Comparison of ENCODE assay signal across 9 cellular contexts in the genomic region with DNA sequence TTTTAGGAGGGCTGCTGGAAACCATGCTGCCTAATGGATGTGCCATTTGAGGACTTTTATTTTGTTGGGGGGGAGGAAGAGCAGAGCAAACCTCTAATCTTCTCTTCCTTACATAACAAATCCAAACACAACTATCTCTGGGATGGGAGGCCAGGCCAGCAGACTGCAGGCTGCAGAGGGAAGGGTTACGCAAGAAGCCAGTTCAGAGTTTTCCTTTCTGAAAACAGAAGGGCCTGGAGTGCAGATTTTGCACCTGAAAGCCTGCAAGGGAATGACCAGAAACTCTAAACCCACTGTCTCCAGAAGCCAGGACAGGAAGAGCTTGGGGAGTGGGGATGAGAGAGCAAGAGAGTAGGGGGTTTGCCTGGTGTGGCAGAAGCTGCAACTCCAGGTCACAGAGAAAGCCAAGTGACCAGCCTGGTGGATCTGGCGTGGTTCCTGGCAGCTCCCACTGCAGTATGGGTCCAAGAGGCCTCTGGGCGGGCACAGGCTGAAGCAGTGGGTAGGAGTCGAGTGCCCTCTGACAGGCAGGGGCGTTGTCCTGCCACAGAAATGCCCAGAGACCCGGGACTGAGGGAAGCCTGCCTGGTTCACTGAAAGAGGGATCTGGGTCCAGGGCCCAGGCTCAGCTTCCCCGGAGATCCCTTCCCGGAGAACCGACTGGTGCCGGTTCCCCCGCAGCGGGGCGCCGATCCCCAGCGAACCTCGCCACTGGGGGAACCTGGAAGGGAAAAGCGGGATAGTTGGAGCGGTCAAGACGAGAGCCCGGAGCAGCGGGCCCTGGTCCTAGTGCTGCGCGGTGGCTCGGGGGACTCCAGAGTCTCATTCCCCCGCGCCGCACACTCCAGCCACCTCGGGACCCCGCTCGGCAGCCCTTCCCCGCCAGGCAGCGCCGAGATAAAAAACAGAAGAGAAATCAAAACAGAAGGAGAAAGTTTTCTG. TPM values are rescaled to one million over a fixed set of nuclear protein-coding genes. Genes with fewer than 3 reads are reported as not detected.
DNase-seq lines count a peak whose midpoint lies in the region; ATAC-seq and TF ChIP-seq lines count a peak whose summit lies in the region.
"Had no signal": no experiment of that assay in that cellular context is flagged by ENCODE, and none has a peak within 500 bp of the region (broad histone marks: within the 10 kb centered on the region; RNA-seq: fewer than 3 reads in every experiment).

No MANE protein-coding gene starts in this region.

- WGBS in heart left ventricle, 4 donors: 26 to 36% (median 28%) methylated on average over 29 to 33 of the region's 33 CpGs
- WGBS in urinary bladder: 28% methylated on average over 33 of the region's 33 CpGs
- 63% methylated on average over 14 of the region's 33 CpGs for WGBS in SK-N-SH (ENCODE audit: low lambda C conversion rate)

- no peaks in the 10 kb centered on the region for H4K20me1 ChIP-seq in SK-N-SH (ENCODE audit: insufficient read depth)

- H3K9me2 ChIP-seq in SK-N-SH: no peaks in the 10 kb centered on the region

- H3F3A ChIP-seq in SK-N-SH (replicated peaks; ENCODE audit: insufficient read depth): no peaks in the 10 kb centered on the region

- H3K9me3 ChIP-seq in heart left ventricle: no peaks in the 10 kb centered on the region
- no peaks in the 10 kb centered on the region for H3K9me3 ChIP-seq in SK-N-SH

- no peaks in the 10 kb centered on the region for H3K9me3 Mint-ChIP-seq in activated T-cell treated with anti-CD3 and anti-CD28 coated beads, Interleukin-2, amount 50 U/mL, for 72 hours
- no peaks in the 10 kb centered on the region for H3K9me3 Mint-ChIP-seq in activated T-cell treated with anti-CD3 and anti-CD28 coated beads, Interleukin-2, amount 50 U/mL, for 4 hours
- H3K9me3 Mint-ChIP-seq in nephron: peaks cover 2% of the 10 kb centered on the region

- H3K36me3 ChIP-seq in heart left ventricle (peaks cover 0 to 12% (median 0%) of the 10 kb centered on the region in 9 donors), urinary bladder (ENCODE audit: insufficient read depth) (no peaks in the 10 kb centered on the region), SK-N-SH (replicated peaks in 1 of 2; ENCODE audit: control insufficient read depth in 1 of 2, insufficient read depth in 2 of 2, low read length in 1 of 2) (no peaks in the 10 kb centered on the region)

- H3K4me1 Mint-ChIP-seq in activated T-cell treated with anti-CD3 and anti-CD28 coated beads, Interleukin-2, amount 50 U/mL, for 72 hours (ENCODE audit: low read depth): no peaks in the 10 kb centered on the region
- H3K4me1 Mint-ChIP-seq in activated T-cell treated with anti-CD3 and anti-CD28 coated beads, Interleukin-2, amount 50 U/mL, for 4 hours (ENCODE audit: low read depth): peaks cover 2% of the 10 kb centered on the region
- peaks cover 49% of the 10 kb centered on the region for H3K4me1 Mint-ChIP-seq in nephron

- TF ChIP-seq CTCF in heart left ventricle (IDR thresholded peaks at IDR 0.05): no peak
- no peak for TF ChIP-seq CTCF in nephron (IDR thresholded peaks at IDR 0.05; ENCODE audit: unreplicated experiment in 3 of 3)
- no peak for TF ChIP-seq CTCF in SK-N-SH (IDR thresholded peaks at IDR 0.05)

- no peaks in the 10 kb centered on the region for H3K36me3 Mint-ChIP-seq in activated T-cell treated with anti-CD3 and anti-CD28 coated beads, Interleukin-2, amount 50 U/mL, for 72 hours (ENCODE audit: insufficient read depth in 2 of 2)
- H3K36me3 Mint-ChIP-seq in activated T-cell treated with anti-CD3 and anti-CD28 coated beads, Interleukin-2, amount 50 U/mL, for 4 hours (ENCODE audit: insufficient read depth): no peaks in the 10 kb centered on the region
- peaks cover 50% of the 10 kb centered on the region for H3K36me3 Mint-ChIP-seq in nephron (ENCODE audit: low read depth)

- peak overlapping the region in 11 of 12 donors; percentile 31 to 85 (median 50) for H3K4me3 ChIP-seq in heart left ventricle
- peak overlapping the region; percentile 42 for H3K4me3 ChIP-seq in urinary bladder (ENCODE audit: low read depth, low read length)
- no peak overlapping the region for H3K4me3 ChIP-seq in SK-N-SH (ENCODE audit: low read depth in 2 of 2, low read length in 1 of 2)

- TF ChIP-seq POLR2A in heart left ventricle (IDR thresholded peaks at IDR 0.05): no peak

- DNase-seq in activated T-cell treated with anti-CD3 and anti-CD28 coated beads, Interleukin-2, amount 50 U/mL, for 72 hours: no peak
- DNase-seq in activated T-cell treated with anti-CD3 and anti-CD28 coated beads, Interleukin-2, amount 50 U/mL, for 4 hours: no peak
- DNase-seq in heart left ventricle (peak in 3 of 5 donors; percentile 37 to 66 (median 44)), islet precursor cell (no peak), SK-N-SH (no peak)
- DNase-seq: ACHN had no signal

- ATAC-seq in activated T-cell treated with anti-CD3 and anti-CD28 coated beads, Interleukin-2, amount 50 U/mL, for 72 hours (replicated peaks in 1 of 2): no peak
- ATAC-seq in activated T-cell treated with anti-CD3 and anti-CD28 coated beads, Interleukin-2, amount 50 U/mL, for 4 hours: no peak
- ATAC-seq in heart left ventricle (peak; percentile 24 to 67 (median 50)), GM18861 (IDR thresholded peaks at IDR 0.05; ENCODE audit: unreplicated experiment) (no peak)

- CTCF ChIA-PET in SK-N-SH (lab: Yijun Ruan, JAX): interaction anchor here (1.0 kb wide), 1 partner anchor 13 kb away, joined by 5 read pairs; no protein-coding TSS in a partner anchor

- H3K27ac Mint-ChIP-seq in activated T-cell treated with anti-CD3 and anti-CD28 coated beads, Interleukin-2, amount 50 U/mL, for 72 hours: no peak overlapping the region
- H3K27ac Mint-ChIP-seq in nephron: peak overlapping the region; percentile 77 to 99 (median 81)

- no peak overlapping the region for H3K9ac ChIP-seq in SK-N-SH

- no peak for TF ChIP-seq EP300 in SK-N-SH (IDR thresholded peaks at IDR 0.05; ENCODE audit: borderline replicate concordance in 1 of 2, low read depth in 1 of 2, low read length in 1 of 2)

- intact Hi-C loops in heart left ventricle (cut with DNase I): loop anchor here in 2 of 10 donors (10.0 kb wide), 3 partner anchors 518 to 798 kb away; no protein-coding TSS in a partner anchor

- TF ChIP-seq RAD21 in SK-N-SH (IDR thresholded peaks at IDR 0.05; ENCODE audit: low read length): no peak

- H3K4me3 Mint-ChIP-seq in activated T-cell treated with anti-CD3 and anti-CD28 coated beads, Interleukin-2, amount 50 U/mL, for 72 hours: peak overlapping the region; percentile 4 to 21
- H3K4me3 Mint-ChIP-seq in activated T-cell treated with anti-CD3 and anti-CD28 coated beads, Interleukin-2, amount 50 U/mL, for 4 hours: no peak overlapping the region
- H3K4me3 Mint-ChIP-seq in nephron: peak overlapping the region; percentile 94 to 98 (median 97)

- H3K27ac ChIP-seq in heart left ventricle (peak overlapping the region in 11 of 12 donors; percentile 19 to 98 (median 63)), urinary bladder (ENCODE audit: low read depth) (peak overlapping the region; percentile 66), SK-N-SH (ENCODE audit: low read depth in 2 of 2, low read length in 1 of 2) (no peak overlapping the region)

- no peak overlapping the region for H2AFZ ChIP-seq in SK-N-SH (ENCODE audit: low read depth)

- no peak overlapping the region for H3K4me2 ChIP-seq in SK-N-SH

- H3K27me3 ChIP-seq in heart left ventricle (peaks cover 0 to 60% (median 7%) of the 10 kb centered on the region in 9 donors), SK-N-SH (ENCODE audit: insufficient read depth) (peaks cover 29% of the 10 kb centered on the region; the same call in 1 of the 2 replicates)

- H3K4me1 ChIP-seq in heart left ventricle (peaks cover 0 to 44% (median 18%) of the 10 kb centered on the region in 12 donors), urinary bladder (ENCODE audit: insufficient read depth) (no peaks in the 10 kb centered on the region), SK-N-SH (ENCODE audit: control insufficient read depth in 1 of 2, insufficient read depth in 2 of 2, low read depth in 1 of 2, low read length in 1 of 2) (no peaks in the 10 kb centered on the region; a peak in 1 of 4 replicates)

- H3K27me3 Mint-ChIP-seq in activated T-cell treated with anti-CD3 and anti-CD28 coated beads, Interleukin-2, amount 50 U/mL, for 72 hours (ENCODE audit: low read depth): peaks cover 85% of the 10 kb centered on the region
- H3K27me3 Mint-ChIP-seq in activated T-cell treated with anti-CD3 and anti-CD28 coated beads, Interleukin-2, amount 50 U/mL, for 4 hours (ENCODE audit: low read depth): peaks cover 73% of the 10 kb centered on the region
- H3K27me3 Mint-ChIP-seq in nephron (ENCODE audit: low read depth): peaks cover 94% of the 10 kb centered on the region

- H3K79me2 ChIP-seq in SK-N-SH (ENCODE audit: insufficient read depth): no peaks in the 10 kb centered on the region

- POLR2A ChIA-PET in SK-N-SH (lab: Yijun Ruan, JAX): no interaction called here

TF ChIP-seq in SK-N-SH, 30 proteins besides CTCF, POLR2A, EP300 and RAD21 (continues in another document):
- TF ChIP-seq RXRA (IDR thresholded peaks at IDR 0.05; ENCODE audit: borderline replicate concordance, low read depth) (no peak), FOXJ3 (CRISPR knock-in tag; IDR thresholded peaks at IDR 0.05) (no peak), FOSL2 (IDR thresholded peaks at IDR 0.05; ENCODE audit: borderline replicate concordance, low read depth) (no peak), ELF1 (IDR thresholded peaks at IDR 0.05) (no peak), TEAD4 (IDR thresholded peaks at IDR 0.05; ENCODE audit: borderline replicate concordance, insufficient read depth) (no peak), TAF1 (IDR thresholded peaks at IDR 0.05; ENCODE audit: borderline replicate concordance, low read depth, low read length) (no peak)
- TF ChIP-seq, protein P1, sequence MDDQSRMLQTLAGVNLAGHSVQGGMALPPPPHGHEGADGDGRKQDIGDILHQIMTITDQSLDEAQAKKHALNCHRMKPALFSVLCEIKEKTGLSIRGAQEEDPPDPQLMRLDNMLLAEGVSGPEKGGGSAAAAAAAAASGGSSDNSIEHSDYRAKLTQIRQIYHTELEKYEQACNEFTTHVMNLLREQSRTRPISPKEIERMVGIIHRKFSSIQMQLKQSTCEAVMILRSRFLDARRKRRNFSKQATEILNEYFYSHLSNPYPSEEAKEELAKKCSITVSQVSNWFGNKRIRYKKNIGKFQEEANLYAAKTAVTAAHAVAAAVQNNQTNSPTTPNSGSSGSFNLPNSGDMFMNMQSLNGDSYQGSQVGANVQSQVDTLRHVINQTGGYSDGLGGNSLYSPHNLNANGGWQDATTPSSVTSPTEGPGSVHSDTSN (IDR thresholded peaks at IDR 0.05): no peak

RNA-seq across cellular contexts. Expression of a gene that starts 6.7 kb away (rescaled TPM):
- total RNA-seq in activated T-cell treated with anti-CD3 and anti-CD28 coated beads, Interleukin-2, amount 50 U/mL, for 72 hours: under 1 TPM; 0.19 to 0.39 TPM
- total RNA-seq in activated T-cell treated with anti-CD3 and anti-CD28 coated beads, Interleukin-2, amount 50 U/mL, for 4 hours: under 1 TPM; 0.13 to 0.18 (median 0.16) TPM
- total RNA-seq in heart left ventricle (10 to 100 TPM in 5 of 9 donors, 1 to 10 TPM in 4; 5.3 to 62.1 (median 12.1) TPM), urinary bladder (9.1 TPM)
- polyA plus RNA-seq in heart left ventricle (1 to 10 TPM; 2.0 to 5.7 TPM), urinary bladder (20.0 TPM), SK-N-SH (2012; rRNA removed) (0.05 and 0.08 TPM in 2 replicates)
- 0.08 TPM in 2 replicates for polyA plus RNA-seq in SK-N-SH (2012; cell fraction: cytosol; rRNA removed)
- 0.24 and 0.42 TPM in 2 replicates for polyA plus RNA-seq in SK-N-SH (2012; cell fraction: nucleus; rRNA removed)

Comparison
In these comparisons a context has a peak if more than half of its experiments do, and no peak if none do; other contexts are left out.
1. ATAC-seq: peak in heart left ventricle (4 of 4); none in activated T-cell treated with anti-CD3 and anti-CD28 coated beads, Interleukin-2, amount 50 U/mL, for 72 hours (0 of 2), activated T-cell treated with anti-CD3 and anti-CD28 coated beads, Interleukin-2, amount 50 U/mL, for 4 hours (0 of 2) and GM18861 (single experiment).
2. DNase-seq: peak in heart left ventricle (3 of 5); none in activated T-cell treated with anti-CD3 and anti-CD28 coated beads, Interleukin-2, amount 50 U/mL, for 72 hours (0 of 2), activated T-cell treated with anti-CD3 and anti-CD28 coated beads, Interleukin-2, amount 50 U/mL, for 4 hours (single experiment), islet precursor cell (single experiment) and SK-N-SH (single experiment).
3. H3K27ac ChIP-seq: peak in heart left ventricle (11 of 12) and urinary bladder (single experiment); none in SK-N-SH (0 of 2).
4. H3K4me3 ChIP-seq: peak in heart left ventricle (11 of 12) and urinary bladder (single experiment); none in SK-N-SH (0 of 2).